ENCODE assay signal across 8 cellular contexts in genomic region chr3:177591371-177591770, GRCh38.
DNase-seq lines count a peak whose midpoint lies in the region; ATAC-seq and TF ChIP-seq lines count a peak whose summit lies in the region.

No MANE protein-coding gene starts in this region.

- ATAC-seq in GM18909 (IDR thresholded peaks at IDR 0.05; ENCODE audit: poor library complexity, unreplicated experiment) (peak; percentile 66), HG02763 (IDR thresholded peaks at IDR 0.05; ENCODE audit: unreplicated experiment) (peak; percentile 79), heart left ventricle (peak; percentile 36 to 75 (median 56))

- no peaks in the 10 kb centered on the region for H3K27me3 ChIP-seq in heart left ventricle
- H3K27me3 ChIP-seq in thyroid gland = no peaks in the 10 kb centered on the region

- H3K27ac ChIP-seq in heart left ventricle (peak overlapping the region in 6 of 12 donors; percentile 16 to 85 (median 44)), thyroid gland (peak overlapping the region in 2 of 3 donors; percentile 18 to 66)

- WGBS in heart left ventricle, 4 donors = 61 to 86% (median 68%) methylated on average over 4 of the region's 4 CpGs
- WGBS in thyroid gland, 2 donors = 66 to 73% methylated on average over 4 of the region's 4 CpGs

- H3K9me3 ChIP-seq in heart left ventricle (peaks cover 0 to 6% (median 0%) of the 10 kb centered on the region in 12 donors), thyroid gland (no peaks in the 10 kb centered on the region)

- no peak for TF ChIP-seq POLR2A in heart left ventricle (IDR thresholded peaks at IDR 0.05)
- no peak for TF ChIP-seq POLR2A in thyroid gland (IDR thresholded peaks at IDR 0.05)

- DNase-seq in OCI-M1 (lab: John Stamatoyannopoulos, UW) (peak; percentile 6), heart left ventricle (peak in 2 of 5 donors; percentile 35 to 40), thyroid gland (no peak), NCI-H446 treated with DMSO at 0.1 percent for 48 hours (lab: John Stamatoyannopoulos, UW) (no peak), NCI-H1436 treated with DMSO at 0.1 percent for 48 hours (lab: John Stamatoyannopoulos, UW) (no peak), posterior vena cava (ENCODE audit: low spot score) (no peak)

- H3K4me1 ChIP-seq in heart left ventricle = peaks cover 0 to 63% (median 3%) of the 10 kb centered on the region in 12 donors
- H3K4me1 ChIP-seq in thyroid gland = peaks cover 21 to 47% of the 10 kb centered on the region in 2 donors

- H3K36me3 ChIP-seq in heart left ventricle (no peaks in the 10 kb centered on the region), thyroid gland (no peaks in the 10 kb centered on the region)

- intact Hi-C loops in heart left ventricle (cut with DNase I) (loop anchor here in 2 of 10 donors (5.0 to 10.0 kb wide), 3 partner anchors 64 to 397 kb away; partner anchors contain the start of gene TBL1XR1 (in 1 of the 2)), thyroid gland (cut with DNase I) (no loop called here), posterior vena cava (cut with DNase I) (no loop called here)

- TF ChIP-seq CTCF in heart left ventricle (IDR thresholded peaks at IDR 0.05) = no peak
- no peak for TF ChIP-seq CTCF in thyroid gland (IDR thresholded peaks at IDR 0.05)

- no peak overlapping the region for H3K4me3 ChIP-seq in heart left ventricle
- no peak overlapping the region for H3K4me3 ChIP-seq in thyroid gland (replicated peaks in 1 of 3)
